In the genomic region with DNA sequence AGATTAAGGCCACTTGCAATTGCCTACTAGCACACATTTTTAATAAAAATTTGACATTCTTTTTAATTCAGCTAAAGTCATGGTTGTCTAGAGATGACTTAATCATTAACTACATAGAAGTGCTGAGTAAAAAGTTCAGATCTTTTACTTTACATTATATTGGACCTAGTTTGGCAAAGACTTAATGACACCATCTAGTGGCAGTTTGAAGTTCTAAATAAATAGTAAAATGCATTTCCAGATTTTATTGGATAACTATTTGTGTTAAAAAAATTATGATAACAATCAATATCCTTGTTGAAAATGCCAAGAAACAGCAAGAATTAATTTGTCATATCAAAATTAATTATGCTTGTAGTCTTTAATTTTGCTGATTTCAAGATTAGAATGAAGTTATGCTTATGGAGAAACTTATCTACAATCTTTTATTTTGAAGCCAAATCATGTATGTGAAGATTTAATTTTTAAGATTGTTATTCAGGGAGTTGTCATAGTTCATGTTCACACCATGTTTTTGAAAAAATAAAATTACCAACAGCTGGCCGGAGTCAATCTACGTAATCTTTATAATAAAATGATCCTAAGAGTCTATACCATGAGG, we compare ENCODE assay signal across 10 cellular contexts.
A peak's percentile ranks its signal among the peaks of the same experiment; 100 is the strongest.
DNase-seq lines count a peak whose midpoint lies in the region; ATAC-seq and TF ChIP-seq lines count a peak whose summit lies in the region.
"Had no signal": no experiment of that assay in that cellular context is flagged by ENCODE, and none has a peak within 500 bp of the region (broad histone marks: within the 10 kb centered on the region; RNA-seq: fewer than 3 reads in every experiment).

No MANE protein-coding gene starts in this region.

- H3K4me3 ChIP-seq in GM23338: no peak overlapping the region
- H3K4me3 ChIP-seq: skin epidermis had no signal

- DNase-seq in CD14-positive monocyte (ENCODE audit: low spot score) (no peak), GM23338 (ENCODE audit: low spot score) (peak; percentile 27), RPMI7951 (ENCODE audit: low read depth) (peak; percentile 14), glomerular visceral epithelial cell (ENCODE audit: extremely low spot score) (peak; percentile 30), GM19238 (ENCODE audit: insufficient read length, low spot score) (no peak), Ammon's horn (ENCODE audit: low spot score) (no peak), HPDE6-E6E7 (ENCODE audit: extremely low spot score) (no peak)
- DNase-seq in activated CD4-positive, alpha-beta T cell treated with anti-CD3 and anti-CD28 coated beads for 48 hours: no peak
- DNase-seq: activated effector memory CD4-positive, alpha-beta T cell treated with anti-CD3 and anti-CD28 coated beads, Interleukin-2, amount 50 U/mL, for 16 hours had no signal

- H3K27me3 ChIP-seq in GM23338 (ENCODE audit: insufficient read depth): no peaks in the 10 kb centered on the region

- TF ChIP-seq CTCF in CD14-positive monocyte (IDR thresholded peaks at IDR 0.05) (peak; percentile 52), GM23338 (conservative IDR thresholded peaks at IDR 0.05; ENCODE audit: low read depth in 2 of 2) (peak in 1 of 2 experiments; percentile 64; a peak in 3 of 4 replicates)

- H3K9me3 Mint-ChIP-seq in CD14-positive monocyte: no peaks in the 10 kb centered on the region
- no peaks in the 10 kb centered on the region for H3K9me3 Mint-ChIP-seq in GM23338

- H3K4me2 ChIP-seq in GM23338: no peak overlapping the region

- no peaks in the 10 kb centered on the region for H3F3A ChIP-seq in GM23338 (replicated peaks; ENCODE audit: low read depth)

- peaks cover 0 to 3% (median 3%) of the 10 kb centered on the region in 3 donors for H3K27me3 Mint-ChIP-seq in CD14-positive monocyte (ENCODE audit: low read depth in 3 of 3)
- peaks cover 2% of the 10 kb centered on the region for H3K27me3 Mint-ChIP-seq in GM23338 (ENCODE audit: insufficient read depth, low read depth, poor library complexity)

- H3K4me3 Mint-ChIP-seq in CD14-positive monocyte: no peak overlapping the region
- H3K4me3 Mint-ChIP-seq in GM23338: no peak overlapping the region

- no peak for ATAC-seq in GM23338

- peaks cover 2% of the 10 kb centered on the region; the same call in 1 of the 2 replicates for H3K4me1 ChIP-seq in GM23338 (ENCODE audit: insufficient read depth)

- no peak overlapping the region for H3K27ac ChIP-seq in GM23338 (ENCODE audit: low read depth)
- H3K27ac ChIP-seq: skin epidermis had no signal

- no peaks in the 10 kb centered on the region for H4K20me1 ChIP-seq in GM23338 (replicated peaks; ENCODE audit: insufficient read depth)

- no peaks in the 10 kb centered on the region for H3K79me2 ChIP-seq in GM23338 (replicated peaks; ENCODE audit: insufficient read depth)

- peaks cover 17% of the 10 kb centered on the region for H3K4me1 Mint-ChIP-seq in CD14-positive monocyte
- H3K4me1 Mint-ChIP-seq in GM23338: peaks cover 10% of the 10 kb centered on the region; the same call in 2 of the 3 replicates

- no peaks in the 10 kb centered on the region for H3K36me3 ChIP-seq in GM23338 (ENCODE audit: insufficient read depth)

- H3K27ac Mint-ChIP-seq in CD14-positive monocyte (no peak overlapping the region), GM23338 (no peak overlapping the region)

- intact Hi-C loops in CD14-positive monocyte (cut with micrococcal nuclease): no loop called here

- H3K36me3 Mint-ChIP-seq in CD14-positive monocyte (no peaks in the 10 kb centered on the region), GM23338 (ENCODE audit: low read depth) (no peaks in the 10 kb centered on the region)

- no peak overlapping the region for H2AFZ ChIP-seq in GM23338

- no peaks in the 10 kb centered on the region for H3K9me2 ChIP-seq in GM23338 (ENCODE audit: insufficient read depth)

TF ChIP-seq in GM23338, 12 proteins besides CTCF, POLR2A, EP300 and RAD21 (continues in another document):
- TF ChIP-seq NANOG (IDR thresholded peaks at IDR 0.05; ENCODE audit: borderline replicate concordance) (no peak), STAT1 (IDR thresholded peaks at IDR 0.05; ENCODE audit: unreplicated experiment) (no peak), EZH2 (IDR thresholded peaks at IDR 0.05; ENCODE audit: low read depth, unreplicated experiment) (no peak), POLR2AphosphoS5 (IDR thresholded peaks at IDR 0.05; ENCODE audit: low read depth) (no peak)
- TF ChIP-seq, protein P1, sequence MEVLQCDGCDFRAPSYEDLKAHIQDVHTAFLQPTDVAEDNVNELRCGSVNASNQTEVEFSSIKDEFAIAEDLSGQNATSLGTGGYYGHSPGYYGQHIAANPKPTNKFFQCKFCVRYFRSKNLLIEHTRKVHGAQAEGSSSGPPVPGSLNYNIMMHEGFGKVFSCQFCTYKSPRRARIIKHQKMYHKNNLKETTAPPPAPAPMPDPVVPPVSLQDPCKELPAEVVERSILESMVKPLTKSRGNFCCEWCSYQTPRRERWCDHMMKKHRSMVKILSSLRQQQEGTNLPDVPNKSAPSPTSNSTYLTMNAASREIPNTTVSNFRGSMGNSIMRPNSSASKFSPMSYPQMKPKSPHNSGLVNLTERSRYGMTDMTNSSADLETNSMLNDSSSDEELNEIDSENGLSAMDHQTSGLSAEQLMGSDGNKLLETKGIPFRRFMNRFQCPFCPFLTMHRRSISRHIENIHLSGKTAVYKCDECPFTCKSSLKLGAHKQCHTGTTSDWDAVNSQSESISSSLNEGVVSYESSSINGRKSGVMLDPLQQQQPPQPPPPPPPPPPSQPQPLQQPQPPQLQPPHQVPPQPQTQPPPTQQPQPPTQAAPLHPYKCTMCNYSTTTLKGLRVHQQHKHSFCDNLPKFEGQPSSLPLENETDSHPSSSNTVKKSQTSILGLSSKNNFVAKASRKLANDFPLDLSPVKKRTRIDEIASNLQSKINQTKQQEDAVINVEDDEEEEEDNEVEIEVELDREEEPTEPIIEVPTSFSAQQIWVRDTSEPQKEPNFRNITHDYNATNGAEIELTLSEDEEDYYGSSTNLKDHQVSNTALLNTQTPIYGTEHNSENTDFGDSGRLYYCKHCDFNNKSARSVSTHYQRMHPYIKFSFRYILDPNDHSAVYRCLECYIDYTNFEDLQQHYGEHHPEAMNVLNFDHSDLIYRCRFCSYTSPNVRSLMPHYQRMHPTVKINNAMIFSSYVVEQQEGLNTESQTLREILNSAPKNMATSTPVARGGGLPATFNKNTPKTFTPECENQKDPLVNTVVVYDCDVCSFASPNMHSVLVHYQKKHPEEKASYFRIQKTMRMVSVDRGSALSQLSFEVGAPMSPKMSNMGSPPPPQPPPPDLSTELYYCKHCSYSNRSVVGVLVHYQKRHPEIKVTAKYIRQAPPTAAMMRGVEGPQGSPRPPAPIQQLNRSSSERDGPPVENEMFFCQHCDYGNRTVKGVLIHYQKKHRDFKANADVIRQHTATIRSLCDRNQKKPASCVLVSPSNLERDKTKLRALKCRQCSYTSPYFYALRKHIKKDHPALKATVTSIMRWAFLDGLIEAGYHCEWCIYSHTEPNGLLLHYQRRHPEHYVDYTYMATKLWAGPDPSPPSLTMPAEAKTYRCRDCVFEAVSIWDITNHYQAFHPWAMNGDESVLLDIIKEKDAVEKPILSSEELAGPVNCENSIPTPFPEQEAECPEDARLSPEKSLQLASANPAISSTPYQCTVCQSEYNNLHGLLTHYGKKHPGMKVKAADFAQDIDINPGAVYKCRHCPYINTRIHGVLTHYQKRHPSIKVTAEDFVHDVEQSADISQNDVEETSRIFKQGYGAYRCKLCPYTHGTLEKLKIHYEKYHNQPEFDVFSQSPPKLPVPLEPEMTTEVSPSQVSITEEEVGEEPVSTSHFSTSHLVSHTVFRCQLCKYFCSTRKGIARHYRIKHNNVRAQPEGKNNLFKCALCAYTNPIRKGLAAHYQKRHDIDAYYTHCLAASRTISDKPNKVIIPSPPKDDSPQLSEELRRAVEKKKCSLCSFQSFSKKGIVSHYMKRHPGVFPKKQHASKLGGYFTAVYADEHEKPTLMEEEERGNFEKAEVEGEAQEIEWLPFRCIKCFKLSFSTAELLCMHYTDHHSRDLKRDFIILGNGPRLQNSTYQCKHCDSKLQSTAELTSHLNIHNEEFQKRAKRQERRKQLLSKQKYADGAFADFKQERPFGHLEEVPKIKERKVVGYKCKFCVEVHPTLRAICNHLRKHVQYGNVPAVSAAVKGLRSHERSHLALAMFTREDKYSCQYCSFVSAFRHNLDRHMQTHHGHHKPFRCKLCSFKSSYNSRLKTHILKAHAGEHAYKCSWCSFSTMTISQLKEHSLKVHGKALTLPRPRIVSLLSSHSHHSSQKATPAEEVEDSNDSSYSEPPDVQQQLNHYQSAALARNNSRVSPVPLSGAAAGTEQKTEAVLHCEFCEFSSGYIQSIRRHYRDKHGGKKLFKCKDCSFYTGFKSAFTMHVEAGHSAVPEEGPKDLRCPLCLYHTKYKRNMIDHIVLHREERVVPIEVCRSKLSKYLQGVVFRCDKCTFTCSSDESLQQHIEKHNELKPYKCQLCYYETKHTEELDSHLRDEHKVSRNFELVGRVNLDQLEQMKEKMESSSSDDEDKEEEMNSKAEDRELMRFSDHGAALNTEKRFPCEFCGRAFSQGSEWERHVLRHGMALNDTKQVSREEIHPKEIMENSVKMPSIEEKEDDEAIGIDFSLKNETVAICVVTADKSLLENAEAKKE (CRISPR knock-in tag; IDR thresholded peaks at IDR 0.05): no peak
- TF ChIP-seq, protein P2, sequence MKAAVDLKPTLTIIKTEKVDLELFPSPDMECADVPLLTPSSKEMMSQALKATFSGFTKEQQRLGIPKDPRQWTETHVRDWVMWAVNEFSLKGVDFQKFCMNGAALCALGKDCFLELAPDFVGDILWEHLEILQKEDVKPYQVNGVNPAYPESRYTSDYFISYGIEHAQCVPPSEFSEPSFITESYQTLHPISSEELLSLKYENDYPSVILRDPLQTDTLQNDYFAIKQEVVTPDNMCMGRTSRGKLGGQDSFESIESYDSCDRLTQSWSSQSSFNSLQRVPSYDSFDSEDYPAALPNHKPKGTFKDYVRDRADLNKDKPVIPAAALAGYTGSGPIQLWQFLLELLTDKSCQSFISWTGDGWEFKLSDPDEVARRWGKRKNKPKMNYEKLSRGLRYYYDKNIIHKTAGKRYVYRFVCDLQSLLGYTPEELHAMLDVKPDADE (IDR thresholded peaks at IDR 0.05): no peak

Comparison
In these comparisons a context has a peak if more than half of its experiments do, and no peak if none do; other contexts are left out.
1. DNase-seq: peak in GM23338 (single experiment), RPMI7951 (single experiment) and glomerular visceral epithelial cell (single experiment); none in CD14-positive monocyte (single experiment), GM19238 (single experiment), activated CD4-positive, alpha-beta T cell treated with anti-CD3 and anti-CD28 coated beads for 48 hours (single experiment), Ammon's horn (single experiment) and HPDE6-E6E7 (single experiment).